In the genomic region with DNA sequence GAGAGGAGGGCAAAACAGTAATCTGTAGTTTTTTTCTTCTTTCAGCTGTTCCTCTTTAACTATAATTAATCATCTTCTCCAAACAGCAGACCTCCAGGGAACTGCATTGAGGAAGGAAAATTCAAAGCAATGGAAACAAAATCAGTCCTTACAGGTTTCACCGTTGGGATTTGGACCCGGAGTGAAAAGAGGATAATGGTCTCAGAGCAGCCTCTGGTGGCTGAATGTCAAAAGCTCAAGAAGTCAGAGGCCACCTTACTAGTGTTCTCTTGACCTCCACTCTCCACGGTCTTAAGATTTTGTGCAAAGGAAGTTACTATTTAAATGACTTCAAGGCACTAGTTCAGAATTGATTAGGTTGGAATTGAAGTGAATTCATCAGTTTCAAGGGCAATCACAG, we compare ENCODE assay signal across 7 cellular contexts. TPM values are rescaled to one million over a fixed set of nuclear protein-coding genes. Genes with fewer than 3 reads are reported as not detected.
DNase-seq lines count a peak whose midpoint lies in the region; ATAC-seq, FAIRE-seq and TF ChIP-seq lines count a peak whose summit lies in the region.

No MANE protein-coding gene starts in this region.

- no peaks in the 10 kb centered on the region for H3K36me3 ChIP-seq in GM23338 (ENCODE audit: insufficient read depth)
- no peaks in the 10 kb centered on the region for H3K36me3 ChIP-seq in esophagus muscularis mucosa
- no peaks in the 10 kb centered on the region for H3K36me3 ChIP-seq in pancreas

- TF ChIP-seq CTCF in GM23338 (conservative IDR thresholded peaks at IDR 0.05; ENCODE audit: low read depth in 2 of 2) (peak; percentile 69 to 80), esophagus muscularis mucosa (IDR thresholded peaks at IDR 0.05) (peak; percentile 44 to 63 (median 58)), pancreas (IDR thresholded peaks at IDR 0.05) (peak in 2 of 4 donors; percentile 34 to 37)

- H3K4me2 ChIP-seq in GM23338: no peak overlapping the region

- no peak for TF ChIP-seq EP300 in esophagus muscularis mucosa (IDR thresholded peaks at IDR 0.05)

- no peak overlapping the region for H3K27ac Mint-ChIP-seq in GM23338
- H3K27ac Mint-ChIP-seq in activated T-cell treated with anti-CD3 and anti-CD28 coated beads, Interleukin-2, amount 50 U/mL, for 72 hours: no peak overlapping the region

- H3K4me3 Mint-ChIP-seq in GM23338: no peak overlapping the region
- no peak overlapping the region for H3K4me3 Mint-ChIP-seq in activated T-cell treated with anti-CD3 and anti-CD28 coated beads, Interleukin-2, amount 50 U/mL, for 72 hours

- peaks cover 6% of the 10 kb centered on the region for H3K27me3 Mint-ChIP-seq in GM23338 (ENCODE audit: insufficient read depth, low read depth, poor library complexity)
- H3K27me3 Mint-ChIP-seq in activated T-cell treated with anti-CD3 and anti-CD28 coated beads, Interleukin-2, amount 50 U/mL, for 72 hours (ENCODE audit: low read depth): no peaks in the 10 kb centered on the region

- H3K4me1 Mint-ChIP-seq in GM23338: peaks cover 16% of the 10 kb centered on the region; the same call in 2 of the 3 replicates
- no peaks in the 10 kb centered on the region for H3K4me1 Mint-ChIP-seq in activated T-cell treated with anti-CD3 and anti-CD28 coated beads, Interleukin-2, amount 50 U/mL, for 72 hours (ENCODE audit: low read depth)

- H3K9me2 ChIP-seq in GM23338 (ENCODE audit: insufficient read depth): no peaks in the 10 kb centered on the region

- H3K36me3 Mint-ChIP-seq in GM23338 (ENCODE audit: low read depth): peaks cover 7% of the 10 kb centered on the region; the same call in 2 of the 3 replicates
- peaks cover 2% of the 10 kb centered on the region in 2 donors for H3K36me3 Mint-ChIP-seq in activated T-cell treated with anti-CD3 and anti-CD28 coated beads, Interleukin-2, amount 50 U/mL, for 72 hours (ENCODE audit: insufficient read depth in 2 of 2)

- H3F3A ChIP-seq in GM23338 (replicated peaks; ENCODE audit: low read depth): no peaks in the 10 kb centered on the region

- peaks cover 0 to 6% (median 0%) of the 10 kb centered on the region in 4 donors for H3K9me3 ChIP-seq in esophagus muscularis mucosa
- H3K9me3 ChIP-seq in pancreas: no peaks in the 10 kb centered on the region

- H3K4me1 ChIP-seq in GM23338 (ENCODE audit: insufficient read depth): peaks cover 24% of the 10 kb centered on the region
- H3K4me1 ChIP-seq in esophagus muscularis mucosa: peaks cover 0 to 27% (median 19%) of the 10 kb centered on the region in 4 donors
- no peaks in the 10 kb centered on the region for H3K4me1 ChIP-seq in pancreas

- no peak overlapping the region for H3K27ac ChIP-seq in GM23338 (ENCODE audit: low read depth)
- peak overlapping the region; percentile 36 to 55 (median 48) for H3K27ac ChIP-seq in esophagus muscularis mucosa (replicated peaks in 1 of 4)
- peak overlapping the region in 1 of 4 donors; percentile 3 for H3K27ac ChIP-seq in pancreas

- H2AFZ ChIP-seq in GM23338: no peak overlapping the region

- peaks cover 21% of the 10 kb centered on the region; the same call in 2 of the 3 replicates for H3K9me3 Mint-ChIP-seq in GM23338
- H3K9me3 Mint-ChIP-seq in activated T-cell treated with anti-CD3 and anti-CD28 coated beads, Interleukin-2, amount 50 U/mL, for 72 hours: no peaks in the 10 kb centered on the region

- H3K79me2 ChIP-seq in GM23338 (replicated peaks; ENCODE audit: insufficient read depth): no peaks in the 10 kb centered on the region

- H3K4me3 ChIP-seq in GM23338 (no peak overlapping the region), esophagus muscularis mucosa (peak overlapping the region in 1 of 4 donors; percentile 20), pancreas (no peak overlapping the region)

- WGBS in esophagus muscularis mucosa: 15% methylated on average over 3 of the region's 3 CpGs
- WGBS in pancreas, 2 donors: 0 to 12% methylated on average over 3 of the region's 3 CpGs

- H4K20me1 ChIP-seq in GM23338 (replicated peaks; ENCODE audit: insufficient read depth): no peaks in the 10 kb centered on the region

- no peak for TF ChIP-seq POLR2A in esophagus muscularis mucosa (IDR thresholded peaks at IDR 0.05; ENCODE audit: low read depth)

- peak; percentile 53 for FAIRE-seq in pancreas (lab: Jason Lieb, UNC)

- intact Hi-C loops in esophagus muscularis mucosa (cut with DNase I): loop anchor here (2.0 to 10.0 kb wide), 2 partner anchors 88 to 448 kb away; no protein-coding TSS in a partner anchor
- intact Hi-C loops in pancreas (cut with DNase I): loop anchor here in 1 of 3 donors (10.0 kb wide), 1 partner anchor 442 kb away; no protein-coding TSS in a partner anchor

- H3K27me3 ChIP-seq in GM23338 (ENCODE audit: insufficient read depth) (no peaks in the 10 kb centered on the region), esophagus muscularis mucosa (no peaks in the 10 kb centered on the region), pancreas (no peaks in the 10 kb centered on the region)

- peak; percentile 74 for ATAC-seq in GM23338
- ATAC-seq in pancreas: peak; percentile 63 to 91 (median 82)
- no peak for ATAC-seq in activated T-cell treated with anti-CD3 and anti-CD28 coated beads, Interleukin-2, amount 50 U/mL, for 72 hours (replicated peaks in 1 of 2)
- no peak for ATAC-seq in GM18858 (IDR thresholded peaks at IDR 0.05; ENCODE audit: unreplicated experiment)

- DNase-seq in GM23338 (ENCODE audit: low spot score) (peak; percentile 72), NCI-H774 (lab: John Stamatoyannopoulos, UW) (peak; percentile 30), esophagus muscularis mucosa (ENCODE audit: extremely low spot score) (no peak), pancreas (peak in 1 of 6 donors; percentile 50)
- no peak for DNase-seq in activated T-cell treated with anti-CD3 and anti-CD28 coated beads, Interleukin-2, amount 50 U/mL, for 72 hours
- no peak for DNase-seq in activated CD8-positive, alpha-beta memory T cell treated with anti-CD3 and anti-CD28 coated beads for 24 hours

TF ChIP-seq in GM23338, 12 proteins besides CTCF, POLR2A, EP300 and RAD21:
- TF ChIP-seq, protein P1, sequence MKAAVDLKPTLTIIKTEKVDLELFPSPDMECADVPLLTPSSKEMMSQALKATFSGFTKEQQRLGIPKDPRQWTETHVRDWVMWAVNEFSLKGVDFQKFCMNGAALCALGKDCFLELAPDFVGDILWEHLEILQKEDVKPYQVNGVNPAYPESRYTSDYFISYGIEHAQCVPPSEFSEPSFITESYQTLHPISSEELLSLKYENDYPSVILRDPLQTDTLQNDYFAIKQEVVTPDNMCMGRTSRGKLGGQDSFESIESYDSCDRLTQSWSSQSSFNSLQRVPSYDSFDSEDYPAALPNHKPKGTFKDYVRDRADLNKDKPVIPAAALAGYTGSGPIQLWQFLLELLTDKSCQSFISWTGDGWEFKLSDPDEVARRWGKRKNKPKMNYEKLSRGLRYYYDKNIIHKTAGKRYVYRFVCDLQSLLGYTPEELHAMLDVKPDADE (IDR thresholded peaks at IDR 0.05): no peak
- TF ChIP-seq ZNF331 (CRISPR knock-in tag; IDR thresholded peaks at IDR 0.05; ENCODE audit: low read depth): no peak
- TF ChIP-seq POLR2AphosphoS5 (IDR thresholded peaks at IDR 0.05; ENCODE audit: low read depth): no peak
- no peak for TF ChIP-seq NANOG (IDR thresholded peaks at IDR 0.05; ENCODE audit: borderline replicate concordance)

RNA-seq across cellular contexts. Expression of a gene that starts 16.0 kb away (rescaled TPM):
- total RNA-seq in GM23338 (2014; rRNA removed; shearing (Covaris generic)): 37.6 and 39.3 TPM in 2 replicates
- polyA plus RNA-seq in GM23338 (2016; fragmentation: Nextera tagmentation; extraction: Ambion mirVana) (20.8 and 27.2 TPM in 2 replicates), pancreas (1 to 10 TPM; 3.3 to 3.5 TPM)
- total RNA-seq in esophagus muscularis mucosa (10 to 100 TPM; 11.2 to 22.0 (median 16.2) TPM), pancreas (10 to 100 TPM in 2 of 6 donors, 1 to 10 TPM in 4; 3.9 to 19.2 (median 5.3) TPM)
- total RNA-seq in activated T-cell treated with anti-CD3 and anti-CD28 coated beads, Interleukin-2, amount 50 U/mL, for 72 hours: 1 to 10 TPM in 1 of 2 donors, under 1 TPM in 1; 0.60 to 1.1 TPM

Comparison
In these comparisons a context has a peak if more than half of its experiments do, and no peak if none do; other contexts are left out.
1. ATAC-seq: peak in GM23338 (single experiment) and pancreas (4 of 4); none in activated T-cell treated with anti-CD3 and anti-CD28 coated beads, Interleukin-2, amount 50 U/mL, for 72 hours (0 of 2) and GM18858 (single experiment).
2. DNase-seq: peak in GM23338 (single experiment) and NCI-H774 (single experiment); none in esophagus muscularis mucosa (single experiment), activated T-cell treated with anti-CD3 and anti-CD28 coated beads, Interleukin-2, amount 50 U/mL, for 72 hours (0 of 2) and activated CD8-positive, alpha-beta memory T cell treated with anti-CD3 and anti-CD28 coated beads for 24 hours (single experiment).